28 cellular contexts compared by ENCODE assay signal in the genomic region with DNA sequence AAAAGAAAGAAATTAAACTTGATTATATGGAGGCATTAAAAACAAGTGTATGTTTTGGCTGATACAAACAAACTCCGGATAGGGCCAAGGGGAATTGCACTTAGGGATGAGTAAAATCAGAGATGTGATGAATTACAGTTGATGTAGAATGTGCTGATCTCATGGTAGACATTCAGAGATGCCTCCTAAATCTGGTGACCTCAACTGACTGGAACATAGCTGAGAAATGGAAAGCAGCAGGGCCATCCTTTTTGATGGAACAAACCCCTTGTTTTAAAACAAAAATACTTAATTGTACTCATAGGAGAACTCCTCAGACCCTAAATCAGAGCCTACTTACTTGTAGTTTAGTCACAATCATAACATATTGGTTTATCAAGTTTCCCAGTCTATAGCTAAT.
"Had no signal": no experiment of that assay in that cellular context is flagged by ENCODE, and none has a peak within 500 bp of the region (broad histone marks: within the 10 kb centered on the region; RNA-seq: fewer than 3 reads in every experiment).

No MANE protein-coding gene starts in this region.

- H3K4me3 ChIP-seq: MG63 had no signal

- H3K27ac ChIP-seq: WERI-Rb-1 had no signal

- H3K9me3 ChIP-seq: MG63 had no signal

- ATAC-seq: activated CD8-positive, alpha-beta memory T cell treated with anti-CD3 and anti-CD28 coated beads, Interleukin-2, amount 10 ng/mL, durations not matched to agents 7 days and 5 days; activated naive CD8-positive, alpha-beta T cell treated with anti-CD3 and anti-CD28 coated beads, Interleukin-2, amount 50 U/mL, for 24 hours; Panc1 had no signal

- H3K36me3 ChIP-seq: MG63, WERI-Rb-1 had no signal

- H3K27me3 ChIP-seq: MG63 had no signal

- DNase-seq: activated CD4-positive, alpha-beta memory T cell treated with anti-CD3 and anti-CD28 coated beads, Interleukin-2, amount 10 ng/mL, durations not matched to agents 7 days and 5 days; activated CD4-positive, alpha-beta T cell treated with anti-CD3 and anti-CD28 coated beads for 1 hour; activated CD4-positive, alpha-beta T cell treated with anti-CD3 and anti-CD28 coated beads for 48 hours; activated CD4-positive, CD25-positive, alpha-beta regulatory T cell; activated CD8-positive, alpha-beta memory T cell treated with anti-CD3 and anti-CD28 coated beads for 24 hours; activated CD8-positive, alpha-beta memory T cell treated with anti-CD3 and anti-CD28 coated beads, Interleukin-2, amount 10 ng/mL, durations not matched to agents 7 days and 5 days; activated CD8-positive, alpha-beta memory T cell treated with anti-CD3 and anti-CD28 coated beads, Interleukin-2, amount 50 U/mL, for 48 hours; activated effector memory CD4-positive, alpha-beta T cell treated with Interleukin-2 at 50 U/mL for 16 hours; activated naive CD4-positive, alpha-beta T cell treated with anti-CD3 and anti-CD28 coated beads, Interleukin-2, amount 10 ng/mL, durations not matched to agents 7 days and 5 days; activated naive CD8-positive, alpha-beta T cell treated with anti-CD3 and anti-CD28 coated beads, Interleukin-2, amount 50 U/mL, for 24 hours; activated T-cell treated with anti-CD3 and anti-CD28 coated beads, Interleukin-2, amount 50 U/mL, for 48 hours; anterior cingulate cortex; caudate nucleus; cerebellar nuclear complex; Karpas-422; MG63; NCI-H1048; NCI-H1105 treated with DMSO at 0.1 percent for 48 hours; NCI-H1436; NCI-H1694; NCI-H1930; NCI-H2081 treated with DMSO at 0.1 percent for 48 hours; NCI-H345; NCI-H524 treated with DMSO at 0.1 percent for 48 hours; SHP77; T1000; WERI-Rb-1 had no signal
